Comparison of ENCODE assay signal across 8 cellular contexts in the genomic region with DNA sequence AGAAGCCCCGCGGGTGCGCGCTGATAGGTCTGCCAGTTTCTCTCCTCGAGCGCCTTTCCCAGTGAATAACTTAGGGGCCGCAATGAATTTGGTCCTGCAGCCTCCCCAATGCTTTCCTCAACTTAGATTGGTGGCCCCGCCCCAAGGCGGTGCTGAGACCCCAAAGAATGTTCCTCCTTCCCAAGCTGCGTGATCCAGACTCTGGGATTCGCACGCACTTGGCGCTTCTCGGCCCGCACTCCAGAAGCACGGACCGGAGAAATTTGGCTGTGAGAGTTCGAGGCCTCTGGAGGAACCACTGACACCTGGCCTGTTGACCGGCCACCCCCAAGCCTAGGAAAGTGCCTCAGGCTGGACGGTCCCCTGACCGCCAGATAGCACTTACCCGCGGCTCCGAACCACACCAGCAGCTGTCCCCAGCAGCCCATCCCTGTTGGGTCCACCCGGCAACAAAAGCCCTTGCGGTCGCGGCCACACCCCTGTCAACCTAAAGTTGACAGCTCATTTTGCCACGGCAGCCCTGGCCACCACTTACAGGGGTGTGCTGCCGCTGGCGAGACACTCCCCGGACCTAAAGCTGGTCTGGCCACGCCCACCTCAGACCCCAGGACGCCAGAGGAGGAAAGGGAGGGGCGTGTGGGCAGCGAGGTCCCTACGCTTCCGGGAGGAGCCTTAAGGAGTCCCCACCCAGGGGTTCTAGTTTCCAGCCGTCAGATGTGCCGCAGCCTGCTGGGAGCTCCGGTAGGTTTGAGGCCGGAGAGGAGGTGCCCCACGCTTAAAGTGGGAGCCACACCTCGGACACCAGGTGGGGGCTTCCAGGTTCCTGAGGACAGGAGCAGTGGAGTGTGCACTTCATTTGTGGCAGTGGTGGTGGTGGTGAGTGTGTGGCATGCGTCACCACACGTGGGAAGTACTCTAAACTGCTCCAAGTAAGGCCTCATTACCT.
DNase-seq lines count a peak whose midpoint lies in the region; ATAC-seq, FAIRE-seq and TF ChIP-seq lines count a peak whose summit lies in the region.

A gene (minus strand): TSS at position 546 of the 946 bp plus-strand sequence. CDS start 118 bp downstream, at position 428.

- H3K4me1 ChIP-seq in mucosa of stomach (ENCODE audit: control insufficient read depth, insufficient read depth, low read length): peaks cover 37% of the 10 kb centered on the region

- no peak for FAIRE-seq in urothelium cell line (lab: Jason Lieb, UNC)

- TF ChIP-seq CTCF in choroid plexus epithelial cell (conservative IDR thresholded peaks at IDR 0.05; ENCODE audit: low read depth, low read length): no peak

- no peak for ATAC-seq in HG02840 (IDR thresholded peaks at IDR 0.05; ENCODE audit: low FRiP score, unreplicated experiment)

- peak within 1 kb of the TSS; percentile 64 for H3K9ac ChIP-seq in mucosa of stomach (ENCODE audit: low read length)

- no peaks in the 10 kb centered on the region for H3K9me3 ChIP-seq in mucosa of stomach (ENCODE audit: control insufficient read depth, low read length)

- H3K27me3 ChIP-seq in mucosa of stomach (ENCODE audit: control insufficient read depth, insufficient read depth, low read length): peaks cover 22% of the 10 kb centered on the region

- no peaks in the 10 kb centered on the region for H3K36me3 ChIP-seq in mucosa of stomach (ENCODE audit: control insufficient read depth, insufficient read depth, low read length)

- DNase-seq in DMS79 (lab: John Stamatoyannopoulos, UW): peak; percentile 41
- DNase-seq in NCI-H748 (lab: John Stamatoyannopoulos, UW; ENCODE audit: unreplicated experiment): peak; percentile 71
- no peak for DNase-seq in choroid plexus epithelial cell (ENCODE audit: low read depth)
- no peak for DNase-seq in urothelium cell line (ENCODE audit: low spot score)
- DNase-seq in stimulated activated CD4-positive, alpha-beta T cell treated with anti-CD3 and anti-CD28 coated beads, Interleukin-1b, Interleukin-23, amount 100 ng/mL, for 48 hours: no peak
- DNase-seq in GDM1 (lab: John Stamatoyannopoulos, UW): no peak

- H3K4me3 ChIP-seq in choroid plexus epithelial cell (ENCODE audit: low read depth, low read length) (peak within 1 kb of the TSS; percentile 36), mucosa of stomach (ENCODE audit: low read length) (peak within 1 kb of the TSS; percentile 77)

Comparison
In these comparisons a context has a peak if more than half of its experiments do, and no peak if none do; other contexts are left out.
1. DNase-seq: peak in DMS79 (single experiment) and NCI-H748 (single experiment); none in choroid plexus epithelial cell (single experiment), urothelium cell line (single experiment), stimulated activated CD4-positive, alpha-beta T cell treated with anti-CD3 and anti-CD28 coated beads, Interleukin-1b, Interleukin-23, amount 100 ng/mL, for 48 hours (single experiment) and GDM1 (single experiment).